In the genomic region with DNA sequence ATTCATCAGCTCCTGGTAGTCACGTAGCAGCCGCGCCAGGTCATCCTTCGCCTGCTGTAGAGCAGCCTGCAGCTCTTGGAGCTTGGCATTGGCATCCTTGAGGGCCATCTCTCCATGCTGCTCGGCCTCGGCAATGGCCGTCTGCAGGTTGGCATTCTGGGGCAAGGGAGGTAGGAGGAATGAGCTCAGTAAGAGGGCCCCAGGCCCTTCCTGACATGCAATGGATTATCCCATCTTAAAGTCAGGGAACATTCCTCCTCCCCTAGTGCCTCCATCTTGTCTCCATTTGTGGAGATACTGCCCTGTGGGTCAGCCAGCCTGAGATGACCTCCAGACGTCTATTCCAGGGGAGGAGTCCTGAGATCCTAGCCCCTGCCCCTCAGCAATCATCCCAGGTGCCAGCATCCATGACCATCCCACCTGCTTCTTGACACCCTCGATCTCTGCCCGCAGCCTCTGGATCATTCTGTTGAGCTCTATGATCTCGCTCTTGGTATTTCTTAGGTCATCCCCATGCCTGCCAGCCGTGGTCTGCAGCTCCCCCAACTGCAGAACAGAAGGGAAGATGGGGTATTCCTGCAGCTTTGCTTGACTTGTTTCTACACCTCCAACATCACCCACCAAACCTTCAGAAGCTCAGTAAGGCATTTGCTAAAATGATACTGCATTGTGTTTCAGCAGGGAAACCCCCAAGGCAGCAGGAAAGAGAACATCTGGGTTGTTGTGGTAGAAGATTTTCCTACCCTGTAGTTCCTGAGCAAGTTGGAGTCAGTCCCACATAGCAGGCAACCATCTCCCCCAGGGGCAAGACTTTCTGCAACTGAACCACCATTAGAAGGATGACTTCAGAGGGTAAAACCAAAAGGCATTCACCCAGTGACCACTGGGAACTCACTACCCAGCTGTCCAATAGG, we compare ENCODE assay signal across 18 cellular contexts. TPM values are rescaled to one million over a fixed set of nuclear protein-coding genes. Genes with fewer than 3 reads are reported as not detected.
A peak's percentile ranks its signal among the peaks of the same experiment; 100 is the strongest.
DNase-seq lines count a peak whose midpoint lies in the region; ATAC-seq and TF ChIP-seq lines count a peak whose summit lies in the region.
"Had no signal": no experiment of that assay in that cellular context is flagged by ENCODE, and none has a peak within 500 bp of the region (broad histone marks: within the 10 kb centered on the region; RNA-seq: fewer than 3 reads in every experiment).

No MANE protein-coding gene starts in this region.

- peaks cover 32% of the 10 kb centered on the region for H3K4me1 Mint-ChIP-seq in activated naive CD4-positive, alpha-beta T cell treated with anti-CD3 and anti-CD28 coated beads, Interleukin-2, amount 50 U/mL, for 24 hours
- H3K4me1 Mint-ChIP-seq in activated naive CD4-positive, alpha-beta T cell treated with anti-CD3 and anti-CD28 coated beads for 36 hours (ENCODE audit: low read depth) = peaks cover 13% of the 10 kb centered on the region
- H3K4me1 Mint-ChIP-seq in activated naive CD8-positive, alpha-beta T cell treated with anti-CD3 and anti-CD28 coated beads, Interleukin-2, amount 50 U/mL, for 24 hours = peaks cover 31% of the 10 kb centered on the region

- TF ChIP-seq POLR2A in Peyer's patch (IDR thresholded peaks at IDR 0.05) = no peak

- H3K4me2 ChIP-seq in osteoblast (ENCODE audit: insufficient read depth, low read length) = no peak overlapping the region
- H3K4me2 ChIP-seq: BLaER1 treated with 17β-estradiol and CSF1 and Interleukin-3, amounts not matched to agents 10 nM and 100 nM had no signal

- CTCF ChIA-PET in activated naive CD4-positive, alpha-beta T cell treated with anti-CD3 and anti-CD28 coated beads for 36 hours (lab: Charles Lee) = interaction anchor here (0.8 to 1.6 kb wide), 4 partner anchors 88 to 93 kb away, joined by 3 to 5 read pairs (median 4); no protein-coding TSS in a partner anchor

- peaks cover 3% of the 10 kb centered on the region for H3K36me3 Mint-ChIP-seq in activated naive CD4-positive, alpha-beta T cell treated with anti-CD3 and anti-CD28 coated beads, Interleukin-2, amount 50 U/mL, for 24 hours
- H3K36me3 Mint-ChIP-seq in activated naive CD4-positive, alpha-beta T cell treated with anti-CD3 and anti-CD28 coated beads for 36 hours (ENCODE audit: low read depth) = no peaks in the 10 kb centered on the region
- no peaks in the 10 kb centered on the region for H3K36me3 Mint-ChIP-seq in activated naive CD8-positive, alpha-beta T cell treated with anti-CD3 and anti-CD28 coated beads, Interleukin-2, amount 50 U/mL, for 24 hours (ENCODE audit: low read depth)
- H3K36me3 Mint-ChIP-seq: CD4-positive, CD25-positive, alpha-beta regulatory T cell had no signal

- ATAC-seq in activated naive CD8-positive, alpha-beta T cell treated with anti-CD3 and anti-CD28 coated beads, Interleukin-2, amount 50 U/mL, for 24 hours = peak; percentile 53
- no peak for ATAC-seq in GM18498 (IDR thresholded peaks at IDR 0.05; ENCODE audit: unreplicated experiment)
- ATAC-seq: GM12878 had no signal

- H3K79me2 ChIP-seq in osteoblast (ENCODE audit: insufficient read depth, low read length) = no peaks in the 10 kb centered on the region

- H3K27ac Mint-ChIP-seq in activated naive CD4-positive, alpha-beta T cell treated with anti-CD3 and anti-CD28 coated beads, Interleukin-2, amount 50 U/mL, for 24 hours = peak overlapping the region; percentile 39
- H3K27ac Mint-ChIP-seq in activated naive CD4-positive, alpha-beta T cell treated with anti-CD3 and anti-CD28 coated beads for 36 hours = no peak overlapping the region
- no peak overlapping the region for H3K27ac Mint-ChIP-seq in activated naive CD8-positive, alpha-beta T cell treated with anti-CD3 and anti-CD28 coated beads, Interleukin-2, amount 50 U/mL, for 24 hours
- H3K27ac Mint-ChIP-seq: CD4-positive, CD25-positive, alpha-beta regulatory T cell had no signal

- H2AFZ ChIP-seq in osteoblast (ENCODE audit: low read length) = no peak overlapping the region
- H2AFZ ChIP-seq: GM23248 had no signal

- H4K20me1 ChIP-seq in osteoblast (ENCODE audit: insufficient read depth, low read length) = no peaks in the 10 kb centered on the region
- H4K20me1 ChIP-seq: BLaER1 treated with 17β-estradiol and CSF1 and Interleukin-3, amounts not matched to agents 10 nM and 100 nM had no signal

- peaks cover 46% of the 10 kb centered on the region for H3K27me3 ChIP-seq in osteoblast (ENCODE audit: insufficient read depth, low read length)
- H3K27me3 ChIP-seq in Peyer's patch = no peaks in the 10 kb centered on the region
- H3K27me3 ChIP-seq in MG63 = no peaks in the 10 kb centered on the region
- H3K27me3 ChIP-seq: BLaER1 treated with 17β-estradiol and CSF1 and Interleukin-3, amounts not matched to agents 10 nM and 100 nM had no signal

- DNase-seq in activated naive CD4-positive, alpha-beta T cell treated with anti-CD3 and anti-CD28 coated beads for 36 hours = no peak
- no peak for DNase-seq in activated naive CD8-positive, alpha-beta T cell treated with anti-CD3 and anti-CD28 coated beads, Interleukin-2, amount 50 U/mL, for 24 hours
- DNase-seq in osteoblast (ENCODE audit: insufficient read length, low spot score, missing footprints) (peak; percentile 51), Peyer's patch (no peak), MG63 (no peak), DMS53 treated with DMSO at 0.1 percent for 48 hours (lab: John Stamatoyannopoulos, UW; ENCODE audit: unreplicated experiment) (no peak)
- DNase-seq: CD4-positive, CD25-positive, alpha-beta regulatory T cell; DMS53; GM23248; IMR-90 had no signal

- H3K4me1 ChIP-seq in osteoblast (ENCODE audit: insufficient read depth, low read length) (no peaks in the 10 kb centered on the region), Peyer's patch (peaks cover 0 to 7% (median 0%) of the 10 kb centered on the region in 4 donors)

- intact Hi-C loops in activated naive CD4-positive, alpha-beta T cell treated with anti-CD3 and anti-CD28 coated beads for 36 hours (cut with micrococcal nuclease) = no loop called here

- no peak overlapping the region for H3K4me3 ChIP-seq in osteoblast (ENCODE audit: insufficient read depth, low read length)
- no peak overlapping the region for H3K4me3 ChIP-seq in Peyer's patch
- H3K4me3 ChIP-seq in MG63 = no peak overlapping the region
- H3K4me3 ChIP-seq: BLaER1 treated with 17β-estradiol and CSF1 and Interleukin-3, amounts not matched to agents 10 nM and 100 nM; GM12878; GM23248 had no signal

- no peak for TF ChIP-seq CTCF in osteoblast (IDR thresholded peaks at IDR 0.05; ENCODE audit: extremely low read depth, low read depth, low read length)
- TF ChIP-seq CTCF in Peyer's patch (IDR thresholded peaks at IDR 0.05) = no peak

- H3K4me3 Mint-ChIP-seq in activated naive CD4-positive, alpha-beta T cell treated with anti-CD3 and anti-CD28 coated beads, Interleukin-2, amount 50 U/mL, for 24 hours = no peak overlapping the region
- H3K4me3 Mint-ChIP-seq in activated naive CD4-positive, alpha-beta T cell treated with anti-CD3 and anti-CD28 coated beads for 36 hours = no peak overlapping the region
- no peak overlapping the region for H3K4me3 Mint-ChIP-seq in activated naive CD8-positive, alpha-beta T cell treated with anti-CD3 and anti-CD28 coated beads, Interleukin-2, amount 50 U/mL, for 24 hours
- H3K4me3 Mint-ChIP-seq: CD4-positive, CD25-positive, alpha-beta regulatory T cell had no signal

- no peaks in the 10 kb centered on the region for H3K9me3 Mint-ChIP-seq in activated naive CD4-positive, alpha-beta T cell treated with anti-CD3 and anti-CD28 coated beads, Interleukin-2, amount 50 U/mL, for 24 hours
- no peaks in the 10 kb centered on the region for H3K9me3 Mint-ChIP-seq in activated naive CD4-positive, alpha-beta T cell treated with anti-CD3 and anti-CD28 coated beads for 36 hours
- no peaks in the 10 kb centered on the region for H3K9me3 Mint-ChIP-seq in activated naive CD8-positive, alpha-beta T cell treated with anti-CD3 and anti-CD28 coated beads, Interleukin-2, amount 50 U/mL, for 24 hours
- H3K9me3 Mint-ChIP-seq: CD4-positive, CD25-positive, alpha-beta regulatory T cell had no signal

- H3K9me3 ChIP-seq in osteoblast (ENCODE audit: low read depth, low read length) = no peaks in the 10 kb centered on the region
- no peaks in the 10 kb centered on the region for H3K9me3 ChIP-seq in Peyer's patch
- no peaks in the 10 kb centered on the region for H3K9me3 ChIP-seq in MG63
- H3K9me3 ChIP-seq: BLaER1 treated with 17β-estradiol and CSF1 and Interleukin-3, amounts not matched to agents 10 nM and 100 nM had no signal

- peaks cover 15% of the 10 kb centered on the region for H3K27me3 Mint-ChIP-seq in activated naive CD4-positive, alpha-beta T cell treated with anti-CD3 and anti-CD28 coated beads, Interleukin-2, amount 50 U/mL, for 24 hours
- H3K27me3 Mint-ChIP-seq in activated naive CD4-positive, alpha-beta T cell treated with anti-CD3 and anti-CD28 coated beads for 36 hours (ENCODE audit: low read depth) = peaks cover 14% of the 10 kb centered on the region
- peaks cover 23% of the 10 kb centered on the region for H3K27me3 Mint-ChIP-seq in activated naive CD8-positive, alpha-beta T cell treated with anti-CD3 and anti-CD28 coated beads, Interleukin-2, amount 50 U/mL, for 24 hours

- H3K27ac ChIP-seq in osteoblast (ENCODE audit: low read depth, low read length) (no peak overlapping the region), Peyer's patch (no peak overlapping the region)
- H3K27ac ChIP-seq: 22Rv1; BLaER1 treated with 17β-estradiol and CSF1 and Interleukin-3, amounts not matched to agents 10 nM and 100 nM; GM23248 had no signal

- no peaks in the 10 kb centered on the region for H3K36me3 ChIP-seq in osteoblast (ENCODE audit: insufficient read depth, low read length)
- no peaks in the 10 kb centered on the region for H3K36me3 ChIP-seq in Peyer's patch
- H3K36me3 ChIP-seq in MG63 = no peaks in the 10 kb centered on the region
- H3K36me3 ChIP-seq: BLaER1 treated with 17β-estradiol and CSF1 and Interleukin-3, amounts not matched to agents 10 nM and 100 nM had no signal

RNA-seq across cellular contexts. Expression of gene KRT3, which starts 4.4 kb away (rescaled TPM):
- not detected for total RNA-seq in activated naive CD4-positive, alpha-beta T cell treated with anti-CD3 and anti-CD28 coated beads for 36 hours
- not detected in 2 replicates for total RNA-seq in osteoblast
- not detected for total RNA-seq in Peyer's patch
- not detected in 2 replicates for total RNA-seq in MG63 (2014; rRNA removed; shearing (Covaris generic); ENCODE audit: low replicate concordance)
- total RNA-seq: CD4-positive, CD25-positive, alpha-beta regulatory T cell; Daoy; G401; GM12878; GM23248; HT-29; IMR-90 had no signal

RNA-seq across cellular contexts. Expression of gene KRT76, which starts 14.4 kb away (rescaled TPM):
- total RNA-seq in activated naive CD4-positive, alpha-beta T cell treated with anti-CD3 and anti-CD28 coated beads for 36 hours = not detected
- total RNA-seq in osteoblast (not detected in 2 replicates), Peyer's patch (not detected)
- total RNA-seq in MG63 (2014; rRNA removed; shearing (Covaris generic); ENCODE audit: low replicate concordance) = not detected in 2 replicates
- total RNA-seq: CD4-positive, CD25-positive, alpha-beta regulatory T cell; Daoy; G401; GM12878; GM23248; HT-29; IMR-90 had no signal

RNA-seq across cellular contexts. Expression of gene KRT4, which starts 22.4 kb away (rescaled TPM):
- not detected for total RNA-seq in activated naive CD4-positive, alpha-beta T cell treated with anti-CD3 and anti-CD28 coated beads for 36 hours
- not detected in 2 replicates for total RNA-seq in osteoblast
- not detected for total RNA-seq in Peyer's patch
- not detected in 2 replicates for total RNA-seq in MG63 (2014; rRNA removed; shearing (Covaris generic); ENCODE audit: low replicate concordance)
- total RNA-seq: CD4-positive, CD25-positive, alpha-beta regulatory T cell; Daoy; G401; GM12878; HT-29 had no signal

RNA-seq across cellular contexts. Expression of gene KRT79, which starts 42.6 kb away (rescaled TPM):
- not detected for total RNA-seq in activated naive CD4-positive, alpha-beta T cell treated with anti-CD3 and anti-CD28 coated beads for 36 hours
- not detected in 2 replicates for total RNA-seq in osteoblast
- not detected for total RNA-seq in Peyer's patch
- not detected in 2 replicates for total RNA-seq in MG63 (2014; rRNA removed; shearing (Covaris generic); ENCODE audit: low replicate concordance)
- total RNA-seq: CD4-positive, CD25-positive, alpha-beta regulatory T cell; G401; GM12878; GM23248; HT-29 had no signal

RNA-seq across cellular contexts. Expression of gene KRT78, which starts 57.3 kb away (rescaled TPM):
- total RNA-seq in activated naive CD4-positive, alpha-beta T cell treated with anti-CD3 and anti-CD28 coated beads for 36 hours = not detected
- total RNA-seq in osteoblast (not detected in 2 replicates), Peyer's patch (not detected)
- total RNA-seq in MG63 (2014; rRNA removed; shearing (Covaris generic); ENCODE audit: low replicate concordance) = not detected in 2 replicates
- total RNA-seq: CD4-positive, CD25-positive, alpha-beta regulatory T cell; Daoy; GM12878; GM23248; HT-29; IMR-90 had no signal
